In the genomic region with DNA sequence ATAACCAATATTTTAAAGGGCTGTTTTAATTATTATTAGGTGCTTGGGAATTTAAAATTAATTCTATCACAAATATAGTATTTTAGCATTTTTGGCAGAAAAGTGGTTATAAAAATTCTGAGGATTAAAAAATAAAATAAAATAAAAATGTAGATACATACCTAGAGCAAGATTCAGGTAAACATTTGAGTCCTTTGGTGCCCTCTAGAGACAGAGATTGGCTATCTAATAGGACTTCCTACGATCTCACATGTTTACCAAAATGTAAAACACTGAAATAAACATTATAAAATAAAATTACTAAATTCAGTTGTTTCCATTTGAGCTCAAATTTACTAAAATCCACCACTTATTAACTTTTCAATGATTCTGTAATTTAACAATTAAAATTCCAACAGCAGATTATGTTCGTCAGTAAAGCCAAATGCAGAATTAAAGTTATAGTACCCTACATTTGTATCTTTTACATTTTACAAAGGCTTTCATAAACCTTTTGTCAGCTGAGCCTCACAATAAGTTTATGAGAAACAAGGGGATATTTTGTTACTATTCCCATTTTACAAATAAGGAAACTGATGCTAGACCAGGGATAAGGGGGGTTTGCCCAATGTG, we compare ENCODE assay signal across 9 cellular contexts. TPM values are rescaled to one million over a fixed set of nuclear protein-coding genes. Genes with fewer than 3 reads are reported as not detected.
DNase-seq lines count a peak whose midpoint lies in the region; ATAC-seq and TF ChIP-seq lines count a peak whose summit lies in the region.
"Had no signal": no experiment of that assay in that cellular context is flagged by ENCODE, and none has a peak within 500 bp of the region (broad histone marks: within the 10 kb centered on the region; RNA-seq: fewer than 3 reads in every experiment).

No MANE protein-coding gene starts in this region.

- no peaks in the 10 kb centered on the region for H3K27me3 ChIP-seq in AG04450 (ENCODE audit: control insufficient read depth, insufficient read depth, low read length)

- H3K4me3 ChIP-seq in AG04450 (ENCODE audit: low read depth, low read length) = no peak overlapping the region

- POLR2A ChIA-PET in AG04450 (lab: Yijun Ruan, JAX) (no interaction called here), RWPE1 (lab: Yijun Ruan, JAX; ENCODE audit: low non-redundant PET) (no interaction called here)

- no peaks in the 10 kb centered on the region for H3K9me3 Mint-ChIP-seq in stimulated activated naive CD8-positive, alpha-beta T cell treated with anti-CD3 and anti-CD28 coated beads, Interleukin-15, amount 100 ng/mL, for 72 hours
- H3K9me3 Mint-ChIP-seq: memory B cell had no signal

- H3K27ac Mint-ChIP-seq in stimulated activated naive CD8-positive, alpha-beta T cell treated with anti-CD3 and anti-CD28 coated beads, Interleukin-15, amount 100 ng/mL, for 72 hours = no peak overlapping the region
- H3K27ac Mint-ChIP-seq: memory B cell had no signal

- no peak overlapping the region for H3K4me3 Mint-ChIP-seq in stimulated activated naive CD8-positive, alpha-beta T cell treated with anti-CD3 and anti-CD28 coated beads, Interleukin-15, amount 100 ng/mL, for 72 hours
- H3K4me3 Mint-ChIP-seq: memory B cell had no signal

- peak; percentile 64 for TF ChIP-seq CTCF in AG04450 (IDR thresholded peaks at IDR 0.05; ENCODE audit: low read depth, low read length)
- TF ChIP-seq CTCF in GM12874 (IDR thresholded peaks at IDR 0.05; ENCODE audit: insufficient read depth, low read depth, low read length) = peak; percentile 27; the same call in 1 of the 2 replicates
- peak; percentile 45; the same call in 1 of the 2 replicates for TF ChIP-seq CTCF in RWPE1 (conservative IDR thresholded peaks at IDR 0.05; ENCODE audit: low read depth)

- H3K27me3 Mint-ChIP-seq in stimulated activated naive CD8-positive, alpha-beta T cell treated with anti-CD3 and anti-CD28 coated beads, Interleukin-15, amount 100 ng/mL, for 72 hours = no peaks in the 10 kb centered on the region
- H3K27me3 Mint-ChIP-seq: memory B cell had no signal

- CTCF ChIA-PET in AG04450 (lab: Charles Lee) (interaction anchor here (0.6 to 2.8 kb wide), 26 partner anchors 8 to 254 kb away, joined by 3 to 77 read pairs (median 4); a partner anchor contains a TSS), RWPE1 (lab: Yijun Ruan, JAX) (interaction anchor here (0.5 to 1.7 kb wide), 6 partner anchors 11 to 284 kb away, joined by 3 to 10 read pairs (median 4); no protein-coding TSS in a partner anchor)

- H3K4me1 Mint-ChIP-seq in stimulated activated naive CD8-positive, alpha-beta T cell treated with anti-CD3 and anti-CD28 coated beads, Interleukin-15, amount 100 ng/mL, for 72 hours = no peaks in the 10 kb centered on the region

- H3K27ac ChIP-seq in AG04450 (ENCODE audit: low read depth, low read length) = no peak overlapping the region
- no peak overlapping the region for H3K27ac ChIP-seq in RWPE1

- no peak for ATAC-seq in GM21526 (IDR thresholded peaks at IDR 0.05; ENCODE audit: low FRiP score, unreplicated experiment)
- ATAC-seq in stimulated activated naive CD8-positive, alpha-beta T cell treated with anti-CD3 and anti-CD28 coated beads, Interleukin-15, amount 100 ng/mL, for 72 hours = no peak
- ATAC-seq in HG02798 (IDR thresholded peaks at IDR 0.05; ENCODE audit: poor library complexity, unreplicated experiment) = no peak

- DNase-seq in AG04450 (ENCODE audit: low read depth, low spot score) (peak; percentile 13), RWPE1 (ENCODE audit: low spot score) (peak; percentile 9), hepatic stellate cell (ENCODE audit: low spot score) (peak; percentile 2)
- DNase-seq in NK-92 treated with Interleukin-12 subunit alpha and Interleukin-12 subunit beta, amount 100 ng/mL, for 24 hours (lab: John Stamatoyannopoulos, UW) = no peak
- no peak for DNase-seq in stimulated activated naive CD8-positive, alpha-beta T cell treated with anti-CD3 and anti-CD28 coated beads, Interleukin-15, amount 100 ng/mL, for 72 hours

- H3K9me3 ChIP-seq in AG04450 (ENCODE audit: control insufficient read depth, insufficient read depth, low read length) = no peaks in the 10 kb centered on the region

RNA-seq across cellular contexts. Expression of a gene that starts 27.7 kb away (rescaled TPM):
- polyA plus RNA-seq in AG04450 (2011; rRNA removed) = 15.4 and 17.7 TPM in 2 replicates
- 8.8 and 22.3 TPM in 2 replicates for polyA minus RNA-seq in AG04450 (2011; rRNA and poly(A)+ RNA removed)

Comparison
In these comparisons a context has a peak if more than half of its experiments do, and no peak if none do; other contexts are left out.
1. DNase-seq: peak in AG04450 (single experiment), RWPE1 (single experiment) and hepatic stellate cell (single experiment); none in NK-92 treated with Interleukin-12 subunit alpha and Interleukin-12 subunit beta, amount 100 ng/mL, for 24 hours (single experiment) and stimulated activated naive CD8-positive, alpha-beta T cell treated with anti-CD3 and anti-CD28 coated beads, Interleukin-15, amount 100 ng/mL, for 72 hours (0 of 2).
2. Peak in every context shown above with its lines, with median percentiles within 50 percentile points of each other: CTCF ChIP-seq.